22 cellular contexts compared by ENCODE assay signal in the genomic region with DNA sequence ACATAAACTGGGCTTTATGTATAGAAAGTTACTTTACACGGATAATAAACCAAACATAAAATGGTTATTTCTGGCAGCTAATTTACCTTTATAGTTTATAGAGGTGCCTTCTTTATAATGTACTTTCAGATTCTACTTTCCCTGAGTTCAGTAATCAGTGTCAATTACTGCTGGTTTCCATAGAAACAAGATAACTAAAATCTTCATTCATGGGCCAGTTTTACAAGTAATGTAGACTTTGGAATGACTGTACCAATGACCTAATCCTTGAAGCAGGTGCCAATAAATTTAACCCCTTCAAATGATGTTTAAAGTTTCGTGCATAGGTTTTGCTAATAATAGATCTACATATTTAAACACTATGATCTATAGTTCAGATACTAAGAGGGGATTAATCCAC.
"Had no signal": no experiment of that assay in that cellular context is flagged by ENCODE, and none has a peak within 500 bp of the region (broad histone marks: within the 10 kb centered on the region; RNA-seq: fewer than 3 reads in every experiment).

No MANE protein-coding gene starts in this region.

- H3K4me3 ChIP-seq: colonic mucosa, gastrocnemius medialis, heart left ventricle, sigmoid colon, spleen, thoracic aorta had no signal

- H3K9ac ChIP-seq: parathyroid adenoma had no signal

- H3K9me3 Mint-ChIP-seq: activated CD4-positive, alpha-beta memory T cell treated with anti-CD3 and anti-CD28 coated beads for 36 hours; activated naive CD4-positive, alpha-beta T cell treated with anti-CD3 and anti-CD28 coated beads for 36 hours; activated naive CD8-positive, alpha-beta T cell treated with anti-CD3 and anti-CD28 coated beads, Interleukin-2, amount 50 U/mL, for 24 hours; T-cell; WTC11 had no signal

- DNase-seq: activated CD4-positive, alpha-beta memory T cell treated with anti-CD3 and anti-CD28 coated beads for 36 hours; activated CD4-positive, alpha-beta T cell treated with anti-CD3 and anti-CD28 coated beads for 36 hours; activated naive CD4-positive, alpha-beta T cell treated with anti-CD3 and anti-CD28 coated beads for 36 hours; activated naive CD8-positive, alpha-beta T cell treated with anti-CD3 and anti-CD28 coated beads, Interleukin-2, amount 50 U/mL, for 24 hours; activated T-cell treated with anti-CD3 and anti-CD28 coated beads for 4 hours; anterior cingulate cortex; brain microvascular endothelial cell; central memory CD4-positive, alpha-beta T cell; colonic mucosa; gastrocnemius medialis; heart left ventricle; mesenchymal stem cell; naive thymus-derived CD8-positive, alpha-beta T cell; sigmoid colon; spleen; stimulated activated CD4-positive, alpha-beta T cell treated with anti-CD3 and anti-CD28 coated beads, Interleukin-4, amount 100 ng/mL, for 4 hours; T-cell had no signal

- H3K36me3 Mint-ChIP-seq: activated CD4-positive, alpha-beta memory T cell treated with anti-CD3 and anti-CD28 coated beads for 36 hours; naive thymus-derived CD8-positive, alpha-beta T cell; stimulated activated memory B cell treated with anti-CD40 and anti-IgM and Interleukin-4, amounts not matched to agents 10 μg/mL and 1 μg/mL and 100 μg/mL, for 72 hours; T-cell; WTC11 had no signal

- H3K27me3 Mint-ChIP-seq: activated CD4-positive, alpha-beta memory T cell treated with anti-CD3 and anti-CD28 coated beads for 36 hours; activated naive CD8-positive, alpha-beta T cell treated with anti-CD3 and anti-CD28 coated beads, Interleukin-2, amount 50 U/mL, for 24 hours; stimulated activated memory B cell treated with anti-CD40 and anti-IgM and Interleukin-4, amounts not matched to agents 10 μg/mL and 1 μg/mL and 100 μg/mL, for 72 hours had no signal

- H3K4me1 ChIP-seq: colonic mucosa, gastrocnemius medialis, heart left ventricle, sigmoid colon, spleen had no signal

- H3K27me3 ChIP-seq: brain microvascular endothelial cell, colonic mucosa, gastrocnemius medialis, sigmoid colon, spleen had no signal

- H3K79me2 ChIP-seq: parathyroid adenoma had no signal

- H3K4me1 Mint-ChIP-seq: activated CD4-positive, alpha-beta T cell treated with anti-CD3 and anti-CD28 coated beads for 36 hours; activated naive CD8-positive, alpha-beta T cell treated with anti-CD3 and anti-CD28 coated beads, Interleukin-2, amount 50 U/mL, for 24 hours; naive thymus-derived CD8-positive, alpha-beta T cell; stimulated activated memory B cell treated with anti-CD40 and anti-IgM and Interleukin-4, amounts not matched to agents 10 μg/mL and 1 μg/mL and 100 μg/mL, for 72 hours; T-cell had no signal

- H3K27ac ChIP-seq: brain microvascular endothelial cell, colonic mucosa, gastrocnemius medialis, heart left ventricle, parathyroid adenoma, sigmoid colon, spleen, thoracic aorta had no signal

- H3K4me3 Mint-ChIP-seq: activated CD4-positive, alpha-beta memory T cell treated with anti-CD3 and anti-CD28 coated beads for 36 hours; activated CD4-positive, alpha-beta T cell treated with anti-CD3 and anti-CD28 coated beads for 36 hours; activated naive CD4-positive, alpha-beta T cell treated with anti-CD3 and anti-CD28 coated beads for 36 hours; activated naive CD8-positive, alpha-beta T cell treated with anti-CD3 and anti-CD28 coated beads, Interleukin-2, amount 50 U/mL, for 24 hours; naive thymus-derived CD8-positive, alpha-beta T cell; stimulated activated memory B cell treated with anti-CD40 and anti-IgM and Interleukin-4, amounts not matched to agents 10 μg/mL and 1 μg/mL and 100 μg/mL, for 72 hours; T-cell; WTC11 had no signal

- ATAC-seq: activated CD4-positive, alpha-beta T cell treated with anti-CD3 and anti-CD28 coated beads for 36 hours; activated naive CD8-positive, alpha-beta T cell treated with anti-CD3 and anti-CD28 coated beads, Interleukin-2, amount 50 U/mL, for 24 hours; esophagus mucosa; gastrocnemius medialis; heart left ventricle; naive thymus-derived CD8-positive, alpha-beta T cell; stimulated activated memory B cell treated with anti-CD40 and anti-IgM and Interleukin-4, amounts not matched to agents 10 μg/mL and 1 μg/mL and 100 μg/mL, for 72 hours; T-cell; WTC11 had no signal

- H3K27ac Mint-ChIP-seq: activated CD4-positive, alpha-beta memory T cell treated with anti-CD3 and anti-CD28 coated beads for 36 hours; activated CD4-positive, alpha-beta T cell treated with anti-CD3 and anti-CD28 coated beads for 36 hours; activated naive CD4-positive, alpha-beta T cell treated with anti-CD3 and anti-CD28 coated beads for 36 hours; activated naive CD8-positive, alpha-beta T cell treated with anti-CD3 and anti-CD28 coated beads, Interleukin-2, amount 50 U/mL, for 24 hours; naive thymus-derived CD8-positive, alpha-beta T cell; stimulated activated memory B cell treated with anti-CD40 and anti-IgM and Interleukin-4, amounts not matched to agents 10 μg/mL and 1 μg/mL and 100 μg/mL, for 72 hours; T-cell; WTC11 had no signal

- H3K9me3 ChIP-seq: colonic mucosa, gastrocnemius medialis, heart left ventricle, sigmoid colon, spleen, thoracic aorta had no signal

- H3K36me3 ChIP-seq: brain microvascular endothelial cell, colonic mucosa, gastrocnemius medialis, heart left ventricle, sigmoid colon, spleen, thoracic aorta had no signal

- H2AFZ ChIP-seq: parathyroid adenoma had no signal
